Comparison of ENCODE assay signal across 8 cellular contexts in genomic region chr19:41564515-41565383, GRCh38. TPM values are rescaled to one million over a fixed set of nuclear protein-coding genes. Genes with fewer than 3 reads are reported as not detected.
DNase-seq lines count a peak whose midpoint lies in the region; ATAC-seq, FAIRE-seq and TF ChIP-seq lines count a peak whose summit lies in the region.

No MANE protein-coding gene starts in this region.

- H3K27ac Mint-ChIP-seq in CD14-positive monocyte (no peak overlapping the region), H9 (no peak overlapping the region)

- H2AFZ ChIP-seq in H9 (ENCODE audit: low read length) = no peak overlapping the region

- H3K4me1 Mint-ChIP-seq in CD14-positive monocyte (peaks cover 23% of the 10 kb centered on the region), H9 (no peaks in the 10 kb centered on the region)

- H2BK120ac ChIP-seq in H9 (ENCODE audit: low read depth, low read length, poor library complexity, severe bottlenecking) = no peak overlapping the region
- no peak overlapping the region for H2BK120ac ChIP-seq in mesendoderm (ENCODE audit: low read depth, low read length)

- no peak overlapping the region for H2BK20ac ChIP-seq in H9 (ENCODE audit: low read depth, low read length, poor library complexity, severe bottlenecking)

- no peak for FAIRE-seq in RCC 7860 (lab: Jason Lieb, UNC)

- H2BK15ac ChIP-seq in H9 (ENCODE audit: low read depth, low read length) (no peak overlapping the region), mesendoderm (replicated peaks; ENCODE audit: low read depth) (no peak overlapping the region)

- no peaks in the 10 kb centered on the region for H3K9me3 ChIP-seq in H9 (ENCODE audit: control insufficient read depth, low read depth, low read length)

- no peak overlapping the region for H3K14ac ChIP-seq in H9 (ENCODE audit: insufficient read depth, low read length)

- H3K56ac ChIP-seq in H9 (ENCODE audit: insufficient read length, low read depth, low read length) (no peak overlapping the region), mesendoderm (ENCODE audit: low read length) (no peak overlapping the region)

- H3K27ac ChIP-seq in H9 (ENCODE audit: insufficient read length, low read depth, low read length) (no peak overlapping the region), coronary artery (no peak overlapping the region), mesendoderm (ENCODE audit: low read depth, low read length) (no peak overlapping the region)

- H3K79me1 ChIP-seq in H9 (ENCODE audit: insufficient read depth, low read depth, low read length, poor library complexity, severe bottlenecking) = no peaks in the 10 kb centered on the region
- no peaks in the 10 kb centered on the region for H3K79me1 ChIP-seq in mesendoderm (ENCODE audit: low read length)

- H2BK5ac ChIP-seq in H9 (ENCODE audit: insufficient read length, low read length) (no peak overlapping the region), mesendoderm (ENCODE audit: low read length) (no peak overlapping the region)

- H2AK5ac ChIP-seq in H9 (ENCODE audit: insufficient read length, low read length) (no peak overlapping the region), mesendoderm (ENCODE audit: low read length) (no peak overlapping the region)

- H4K8ac ChIP-seq in H9 (replicated peaks; ENCODE audit: insufficient read length, low read depth, low read length) = no peak overlapping the region
- H4K8ac ChIP-seq in mesendoderm (ENCODE audit: low read depth, low read length) = no peak overlapping the region

- no peak overlapping the region for H2BK12ac ChIP-seq in H9 (ENCODE audit: insufficient read length, low read depth, low read length)

- H3K4me1 ChIP-seq in H9 (ENCODE audit: insufficient read depth, low read length) (no peaks in the 10 kb centered on the region), mesendoderm (ENCODE audit: control insufficient read depth, low read depth, low read length) (no peaks in the 10 kb centered on the region)

- H3K79me2 ChIP-seq in H9 (ENCODE audit: insufficient read depth, low read length) (no peaks in the 10 kb centered on the region), mesendoderm (ENCODE audit: control insufficient read depth, insufficient read depth, low read length) (no peaks in the 10 kb centered on the region)

- H4K91ac ChIP-seq in H9 (ENCODE audit: insufficient read length, low read depth, low read length) = no peak overlapping the region

- H3K23me2 ChIP-seq in H9 (ENCODE audit: insufficient read length, low read depth, low read length, poor library complexity, severe bottlenecking) = peaks cover 3% of the 10 kb centered on the region

- intact Hi-C loops in CD14-positive monocyte (cut with micrococcal nuclease) = loop anchor here (5.0 to 10.0 kb wide), 2 partner anchors 47 to 50 kb away; no protein-coding TSS in a partner anchor

- H3K9me3 Mint-ChIP-seq in CD14-positive monocyte (peaks cover 0 to 7% (median 5%) of the 10 kb centered on the region in 7 donors), H9 (peaks cover 41 to 73% of the 10 kb centered on the region in 2 experiments)

- no peak for ATAC-seq in HG02571 (IDR thresholded peaks at IDR 0.05; ENCODE audit: unreplicated experiment)
- no peak for ATAC-seq in HG03565 (IDR thresholded peaks at IDR 0.05; ENCODE audit: unreplicated experiment)

- no peak overlapping the region for H3K4ac ChIP-seq in H9 (ENCODE audit: low read depth, low read length)
- no peak overlapping the region for H3K4ac ChIP-seq in mesendoderm (ENCODE audit: low read depth, low read length)

- H3K4me2 ChIP-seq in H9 (ENCODE audit: insufficient read depth, insufficient read length, low read length) = peak overlapping the region; percentile 15
- H3K4me2 ChIP-seq in mesendoderm (ENCODE audit: low read length) = peak overlapping the region; percentile 12

- no peaks in the 10 kb centered on the region for H4K20me1 ChIP-seq in H9 (ENCODE audit: control insufficient read depth, insufficient read depth, insufficient read length)

- H3K27me3 Mint-ChIP-seq in CD14-positive monocyte (ENCODE audit: low read depth in 3 of 3) = peaks cover 37 to 46% (median 37%) of the 10 kb centered on the region in 3 donors
- H3K27me3 Mint-ChIP-seq in H9 (ENCODE audit: low read depth) = peaks cover 3% of the 10 kb centered on the region

- H3K9ac ChIP-seq in H9 (ENCODE audit: extremely low read depth, insufficient read length, low read length) = no peak overlapping the region
- no peak overlapping the region for H3K9ac ChIP-seq in mesendoderm (ENCODE audit: low read length)

- TF ChIP-seq CTCF in CD14-positive monocyte (IDR thresholded peaks at IDR 0.05) = no peak
- no peak for TF ChIP-seq CTCF in H9 (conservative IDR thresholded peaks at IDR 0.05)
- no peak for TF ChIP-seq CTCF in coronary artery (IDR thresholded peaks at IDR 0.05)

- H4K5ac ChIP-seq in H9 (ENCODE audit: insufficient read length, low read depth, low read length) = no peak overlapping the region
- no peak overlapping the region for H4K5ac ChIP-seq in mesendoderm (ENCODE audit: low read length)

- whole genome bisulfite sequencing in H9 (ENCODE audit: extremely low coverage, insufficient read length, low lambda C conversion rate) = no CpG with 5 or more reads among the region's 59 CpGs
- no CpG with 5 or more reads among the region's 59 CpGs for whole genome bisulfite sequencing in mesendoderm (ENCODE audit: extremely low coverage, insufficient coverage, low lambda C conversion rate)

- no peak overlapping the region for H3K23ac ChIP-seq in H9 (ENCODE audit: insufficient read length, low read depth, low read length)
- H3K23ac ChIP-seq in mesendoderm (ENCODE audit: low read length) = no peak overlapping the region

- H3K27me3 ChIP-seq in H9 (ENCODE audit: insufficient read depth, low read length) (peaks cover 21% of the 10 kb centered on the region; the same call in 1 of the 2 replicates), mesendoderm (ENCODE audit: insufficient read depth, low read length, poor library complexity) (peaks cover 13% of the 10 kb centered on the region)

- no peak overlapping the region for H3K18ac ChIP-seq in H9 (ENCODE audit: insufficient read length, low read depth, low read length)
- no peak overlapping the region for H3K18ac ChIP-seq in mesendoderm (ENCODE audit: low read length)

- DNase-seq in CD14-positive monocyte (ENCODE audit: low spot score) (no peak), H9 (peak; percentile 55), coronary artery (ENCODE audit: low spot score) (peak; percentile 65), mesendoderm (peak; percentile 57), RCC 7860 (ENCODE audit: low spot score) (no peak), AG08395 (ENCODE audit: low spot score) (no peak)

- H3K36me3 ChIP-seq in mesendoderm (ENCODE audit: control insufficient read depth, insufficient read depth, low read length) = no peaks in the 10 kb centered on the region

- H3T11ph ChIP-seq in H9 (ENCODE audit: low read length) = no peak overlapping the region

- H3K4me3 Mint-ChIP-seq in CD14-positive monocyte (peak overlapping the region; percentile 63 to 88), H9 (peak overlapping the region in 1 of 2 experiments; percentile 60; a peak in 2 of 5 replicates)

- peak overlapping the region; percentile 52 for H3K4me3 ChIP-seq in coronary artery
- no peak overlapping the region for H3K4me3 ChIP-seq in mesendoderm (ENCODE audit: low read length)

- H3K36me3 Mint-ChIP-seq in CD14-positive monocyte (peaks cover 4 to 10% of the 10 kb centered on the region in 2 donors), H9 (ENCODE audit: insufficient read depth in 1 of 3, low read depth in 3 of 3) (peaks cover 0 to 3% (median 0%) of the 10 kb centered on the region in 3 experiments; a peak in 3 of 7 replicates)

RNA-seq across cellular contexts. Expression of gene CEACAM21, which starts 11.2 kb away (rescaled TPM):
- 1 to 10 TPM; 4.1 to 6.4 TPM for polyA plus RNA-seq in CD14-positive monocyte
- total RNA-seq in H9 (2021) = not detected in 2 replicates
- 0.17 TPM for polyA plus RNA-seq in mesendoderm (2013, experiment 1 of 2)
- 0.08 TPM for polyA plus RNA-seq in mesendoderm (2013, experiment 2 of 2)

Comparison
In these comparisons a context has a peak if more than half of its experiments do, and no peak if none do; other contexts are left out.
1. DNase-seq: peak in H9 (single experiment), coronary artery (single experiment) and mesendoderm (single experiment); none in CD14-positive monocyte (single experiment), RCC 7860 (single experiment) and AG08395 (single experiment).